17 cellular contexts compared by ENCODE assay signal in the genomic region with DNA sequence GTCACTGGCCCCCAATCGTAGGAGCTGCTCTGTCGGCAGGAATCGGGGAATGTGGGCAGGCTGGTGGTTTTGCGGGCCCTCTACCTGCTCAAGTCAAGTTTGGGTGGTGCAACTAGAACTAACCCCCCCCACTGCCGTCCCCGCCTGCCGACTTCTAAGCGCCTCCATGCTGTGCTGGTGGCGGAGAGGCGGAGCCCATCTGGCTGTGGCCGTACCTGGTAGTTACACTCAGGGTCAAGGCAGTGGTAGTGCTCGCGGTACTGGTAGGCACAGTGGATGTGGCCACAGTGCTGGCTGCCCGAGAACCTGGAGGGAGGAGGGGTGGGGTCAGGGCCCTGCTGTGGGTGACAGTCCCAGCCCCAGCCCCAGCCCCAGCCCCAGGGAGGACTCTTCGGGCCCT.
DNase-seq lines count a peak whose midpoint lies in the region; ATAC-seq, FAIRE-seq and TF ChIP-seq lines count a peak whose summit lies in the region.
"Had no signal": no experiment of that assay in that cellular context is flagged by ENCODE, and none has a peak within 500 bp of the region (broad histone marks: within the 10 kb centered on the region; RNA-seq: fewer than 3 reads in every experiment).

No MANE protein-coding gene starts in this region.

- WGBS in H1 (ENCODE audit: extremely low coverage in 1 of 2, insufficient coverage in 1 of 2, insufficient read length in 1 of 2, insufficient replicate concordance in 2 of 2, low coverage in 1 of 2, low lambda C conversion rate in 2 of 2, missing lambda C conversion rate in 1 of 2), 2 experiments, result 86% methylated on average over 13 of the region's 15 CpGs; no CpG with 5 or more reads in 1 of the 2 experiments
- WGBS in transverse colon (ENCODE audit: low coverage in 1 of 2), 2 donors, result 86% methylated on average over 13 of the region's 15 CpGs; no CpG with 5 or more reads in 1 of the 2 donors

- H3K27me3 Mint-ChIP-seq in GM23338 (ENCODE audit: insufficient read depth, low read depth, poor library complexity), result peaks cover 13% of the 10 kb centered on the region
- H3K27me3 Mint-ChIP-seq: CD8-positive, alpha-beta memory T cell had no signal

- H3K14ac ChIP-seq in H1 (ENCODE audit: insufficient read length), result no peak overlapping the region

- H3F3A ChIP-seq in GM23338 (replicated peaks; ENCODE audit: low read depth), result peaks cover 6% of the 10 kb centered on the region; the same call in 1 of the 2 replicates

- no peaks in the 10 kb centered on the region for H3K9me3 Mint-ChIP-seq in GM23338
- H3K9me3 Mint-ChIP-seq: CD8-positive, alpha-beta memory T cell; H9 had no signal

- H3K79me2 ChIP-seq in GM23338 (replicated peaks; ENCODE audit: insufficient read depth) (no peaks in the 10 kb centered on the region), H1 (ENCODE audit: control insufficient read depth in 1 of 2, insufficient read depth in 2 of 2, low read length in 2 of 2) (no peaks in the 10 kb centered on the region)

- H2BK15ac ChIP-seq in H1 (ENCODE audit: low read length), result no peak overlapping the region

- in situ Hi-C loops in transverse colon (cut with MboI; ENCODE audit: low pct_ligation_motif_present in 1 of 4, low pct_unique_long_range_greater_than_20kb in 1 of 4, low sequenced_read_pairs in 3 of 4), result no loop called here

- intact Hi-C loops in transverse colon (cut with DNase I; ENCODE audit: low total_unique reads), result loop anchor here (5.0 to 10.0 kb wide), 2 partner anchors 36 to 138 kb away; a partner anchor contains a TSS

- no peak overlapping the region for H4K91ac ChIP-seq in H1 (replicated peaks; ENCODE audit: insufficient read length, low read length)

- no peak overlapping the region for H3K4me3 Mint-ChIP-seq in GM23338
- H3K4me3 Mint-ChIP-seq: CD8-positive, alpha-beta memory T cell; H9 had no signal

- H3K23me2 ChIP-seq in H1 (ENCODE audit: low read depth, low read length), result peaks cover 2% of the 10 kb centered on the region; the same call in 1 of the 2 replicates

- H3K9me2 ChIP-seq in GM23338 (ENCODE audit: insufficient read depth), result no peaks in the 10 kb centered on the region

- H4K8ac ChIP-seq in H1 (ENCODE audit: extremely low read depth, insufficient read depth, low read length), result peak overlapping the region; percentile 25; the same call in 1 of the 2 replicates

- H3K36me3 ChIP-seq in GM23338 (ENCODE audit: insufficient read depth) (no peaks in the 10 kb centered on the region), H1 (ENCODE audit: control insufficient read depth in 2 of 4, insufficient read depth in 4 of 4, low read length in 3 of 4) (peaks cover 0 to 5% (median 2%) of the 10 kb centered on the region in 4 experiments; a peak in 5 of 8 replicates), rectal smooth muscle tissue (ENCODE audit: control insufficient read depth, insufficient read depth, low read length) (peaks cover 11% of the 10 kb centered on the region), transverse colon (peaks cover 0 to 11% (median 0%) of the 10 kb centered on the region in 4 donors)

- H3K9me3 ChIP-seq in H1 (ENCODE audit: insufficient read depth in 2 of 2, low read depth in 1 of 2, low read length in 1 of 2) (no peaks in the 10 kb centered on the region), transverse colon (no peaks in the 10 kb centered on the region)
- H3K9me3 ChIP-seq: BLaER1, Caco-2 had no signal

- no peak for FAIRE-seq in H1 (lab: Jason Lieb, UNC)
- FAIRE-seq: HepG2, HTR-8/SVneo had no signal

- no peak overlapping the region for H3K9ac ChIP-seq in H1 (replicated peaks in 1 of 4; ENCODE audit: extremely low read depth in 1 of 4, low read depth in 3 of 4, low read length in 3 of 4)
- H3K9ac ChIP-seq in rectal smooth muscle tissue (ENCODE audit: low read length), result no peak overlapping the region
- H3K9ac ChIP-seq: BLaER1 had no signal

- TF ChIP-seq CTCF in GM23338 (conservative IDR thresholded peaks at IDR 0.05; ENCODE audit: low read depth in 2 of 2) (no peak), H1 (IDR thresholded peaks at IDR 0.05; ENCODE audit: control extremely low read depth in 1 of 3, insufficient read depth in 1 of 3, low read depth in 1 of 3, low read length in 3 of 3) (no peak), transverse colon (IDR thresholded peaks at IDR 0.05) (no peak)

- no peaks in the 10 kb centered on the region for H3K27me3 ChIP-seq in GM23338 (ENCODE audit: insufficient read depth)
- H3K27me3 ChIP-seq in H1 (replicated peaks in 1 of 4; ENCODE audit: control insufficient read depth in 3 of 4, extremely low read depth in 1 of 4, insufficient read depth in 3 of 4, low read length in 3 of 4), result peaks cover 0 to 5% (median 3%) of the 10 kb centered on the region in 4 experiments; a peak in 2 of 7 replicates
- H3K27me3 ChIP-seq in rectal smooth muscle tissue (ENCODE audit: control insufficient read depth, insufficient read depth, low read length), result no peaks in the 10 kb centered on the region
- H3K27me3 ChIP-seq in transverse colon, result no peaks in the 10 kb centered on the region
- H3K27me3 ChIP-seq: BLaER1 had no signal

- TF ChIP-seq POLR2A in H1 (IDR thresholded peaks at IDR 0.05; ENCODE audit: control extremely low read depth in 1 of 2, low read depth in 2 of 2, low read length in 2 of 2), result no peak
- no peak for TF ChIP-seq POLR2A in transverse colon (IDR thresholded peaks at IDR 0.05)

- H3K27ac Mint-ChIP-seq in GM23338, result no peak overlapping the region

- no peak overlapping the region for H2BK12ac ChIP-seq in H1 (ENCODE audit: low read depth, low read length)

- H3K4me1 Mint-ChIP-seq in GM23338, result no peaks in the 10 kb centered on the region; the same call in none of the 3 replicates
- H3K4me1 Mint-ChIP-seq: CD8-positive, alpha-beta memory T cell had no signal

- H3K36me3 Mint-ChIP-seq in GM23338 (ENCODE audit: low read depth), result no peaks in the 10 kb centered on the region

- no peak overlapping the region for H2AK5ac ChIP-seq in H1 (ENCODE audit: low read depth, low read length)

- H3K23ac ChIP-seq in H1 (ENCODE audit: insufficient read length), result no peak overlapping the region

- TF ChIP-seq EP300 in H1 (IDR thresholded peaks at IDR 0.05; ENCODE audit: borderline replicate concordance in 1 of 2, low read depth in 2 of 2, low read length in 2 of 2), result no peak
- no peak for TF ChIP-seq EP300 in transverse colon (IDR thresholded peaks at IDR 0.05; ENCODE audit: low read depth)

- ATAC-seq in GM23338, result peak; percentile 47
- ATAC-seq in HG03520 (IDR thresholded peaks at IDR 0.05; ENCODE audit: unreplicated experiment), result no peak
- ATAC-seq: HepG2 had no signal

- H2BK120ac ChIP-seq in H1 (replicated peaks; ENCODE audit: low read depth, low read length), result no peak overlapping the region

- H3K4me3 ChIP-seq in GM23338 (no peak overlapping the region), H1 (ENCODE audit: extremely low read depth in 1 of 4, insufficient read depth in 2 of 4, low read depth in 3 of 4, low read length in 4 of 4) (no peak overlapping the region), rectal smooth muscle tissue (ENCODE audit: low read length) (no peak overlapping the region), transverse colon (no peak overlapping the region)
- H3K4me3 ChIP-seq: BLaER1 had no signal

- no peak overlapping the region for H3K56ac ChIP-seq in H1 (replicated peaks; ENCODE audit: insufficient read length, low read depth, low read length)

- no peak overlapping the region for H3K18ac ChIP-seq in H1 (ENCODE audit: extremely low read depth, low read length)

- H3K27ac ChIP-seq in GM23338 (ENCODE audit: low read depth) (no peak overlapping the region), H1 (ENCODE audit: low read depth, low read length) (no peak overlapping the region), rectal smooth muscle tissue (ENCODE audit: low read depth, low read length) (peak overlapping the region; percentile 77), transverse colon (peak overlapping the region; percentile 42 to 82 (median 76))
- H3K27ac ChIP-seq: 22Rv1, BLaER1 had no signal

- CTCF ChIA-PET in H1 (lab: Charles Lee; ENCODE audit: partially characterized antibody), result interaction anchor here (0.5 kb wide), 1 partner anchor 341 kb away, joined by 3 read pairs; no protein-coding TSS in a partner anchor

- no peak for DNase-seq in GM23338 (ENCODE audit: low spot score)
- no peak for DNase-seq in H1 (ENCODE audit: low read depth in 1 of 2, low spot score in 2 of 2)
- no peak for DNase-seq in transverse colon
- DNase-seq in activated CD4-positive, alpha-beta T cell treated with anti-CD3 and anti-CD28 coated beads, Interleukin-2, amount 50 U/mL, for 4 hours, result no peak
- no peak for DNase-seq in ecto neural progenitor cell (ENCODE audit: low spot score)
- DNase-seq: AML-193; Caco-2; CD8-positive, alpha-beta memory T cell; DND-41; GDM1; H9 had no signal

- H4K5ac ChIP-seq in H1 (ENCODE audit: insufficient read length, low read depth, low read length), result no peak overlapping the region

- no peak overlapping the region for H2BK20ac ChIP-seq in H1 (ENCODE audit: low read length)

- no peaks in the 10 kb centered on the region; the same call in 1 of the 2 replicates for H3K79me1 ChIP-seq in H1 (ENCODE audit: low read depth, low read length)

- H3K4me2 ChIP-seq in GM23338 (no peak overlapping the region), H1 (ENCODE audit: insufficient read depth in 1 of 2, low read depth in 2 of 2, low read length in 2 of 2) (no peak overlapping the region)
- H3K4me2 ChIP-seq: BLaER1 had no signal

- H3K4me1 ChIP-seq in GM23338 (ENCODE audit: insufficient read depth) (peaks cover 7% of the 10 kb centered on the region; the same call in 1 of the 2 replicates), H1 (replicated peaks in 1 of 4; ENCODE audit: control insufficient read depth in 3 of 4, insufficient read depth in 4 of 4, low read length in 3 of 4) (peaks cover 0 to 6% (median 3%) of the 10 kb centered on the region in 4 experiments; a peak in 4 of 7 replicates), rectal smooth muscle tissue (ENCODE audit: control insufficient read depth, insufficient read depth, low read length) (peaks cover 57% of the 10 kb centered on the region), transverse colon (peaks cover 0 to 20% (median 3%) of the 10 kb centered on the region in 4 donors)
- H3K4me1 ChIP-seq: BLaER1, Caco-2 had no signal

- no peaks in the 10 kb centered on the region for H4K20me1 ChIP-seq in GM23338 (replicated peaks; ENCODE audit: insufficient read depth)
- peaks cover 0 to 7% of the 10 kb centered on the region in 2 experiments for H4K20me1 ChIP-seq in H1 (replicated peaks in 1 of 2; ENCODE audit: control insufficient read depth in 1 of 2, insufficient read depth in 2 of 2, low read length in 2 of 2)
- H4K20me1 ChIP-seq: BLaER1 had no signal

- peak overlapping the region; percentile 21 for H3K4ac ChIP-seq in H1 (replicated peaks; ENCODE audit: insufficient read length, low read depth, low read length)

- H2AFZ ChIP-seq in GM23338 (no peak overlapping the region), H1 (ENCODE audit: low read length) (no peak overlapping the region)

- no peak overlapping the region for H2BK5ac ChIP-seq in H1 (ENCODE audit: low read depth, low read length)

- no peak for TF ChIP-seq RAD21 in H1 (IDR thresholded peaks at IDR 0.05 in 1 of 2, conservative IDR thresholded peaks at IDR 0.05 in 1 of 2; ENCODE audit: low read depth in 2 of 2, low read length in 2 of 2)

- POLR2A ChIA-PET in H1 (lab: Charles Lee; ENCODE audit: partially characterized antibody), result interaction anchor here (1.7 kb wide), 1 partner anchor 12 kb away, joined by 5 read pairs; no protein-coding TSS in a partner anchor

TF ChIP-seq in H1, 55 proteins besides CTCF, POLR2A, EP300 and RAD21 (continues in another document):
- no peak for TF ChIP-seq YY1 (IDR thresholded peaks at IDR 0.05; ENCODE audit: low read depth, low read length)

Comparison
In these comparisons a context has a peak if more than half of its experiments do, and no peak if none do; other contexts are left out.
1. H3K27ac ChIP-seq: peak in rectal smooth muscle tissue (single experiment) and transverse colon (4 of 4); none in GM23338 (single experiment) and H1 (single experiment).